13 cellular contexts compared by ENCODE assay signal in the genomic region with DNA sequence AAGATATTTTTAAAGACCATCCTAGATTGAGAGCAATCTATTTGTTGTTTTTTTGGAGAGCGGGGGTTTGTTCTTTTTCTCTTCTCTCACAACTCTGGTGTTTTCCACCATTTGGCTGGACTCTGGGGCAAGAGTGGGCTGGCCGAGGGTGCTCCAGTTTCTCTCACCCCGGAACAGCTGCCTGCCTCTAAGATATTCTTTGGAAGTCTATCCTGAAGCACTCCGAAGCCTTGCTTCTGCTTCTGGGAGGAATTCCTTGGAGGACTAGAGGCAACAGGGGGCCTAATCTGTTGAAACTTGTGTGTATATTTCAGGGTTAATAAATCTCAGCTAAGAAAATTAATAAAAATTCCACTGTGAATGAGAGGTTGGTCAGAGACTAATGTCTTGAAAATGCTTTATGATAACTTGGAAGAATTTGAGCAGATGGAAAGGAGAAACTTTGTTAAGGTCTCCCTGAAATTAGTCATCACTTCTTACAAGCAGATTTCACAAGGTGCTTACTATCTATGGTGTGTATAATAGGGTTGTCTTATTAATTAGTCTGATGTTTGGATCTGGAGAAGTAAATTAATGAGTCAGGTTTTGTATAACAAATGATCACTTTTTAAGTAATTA. TPM values are rescaled to one million over a fixed set of nuclear protein-coding genes. Genes with fewer than 3 reads are reported as not detected.
DNase-seq lines count a peak whose midpoint lies in the region; ATAC-seq, FAIRE-seq and TF ChIP-seq lines count a peak whose summit lies in the region.
"Had no signal": no experiment of that assay in that cellular context is flagged by ENCODE, and none has a peak within 500 bp of the region (broad histone marks: within the 10 kb centered on the region; RNA-seq: fewer than 3 reads in every experiment).

No MANE protein-coding gene starts in this region.

- POLR2A ChIA-PET in HepG2 (lab: Yijun Ruan, JAX): no interaction called here

- H3K27me3 ChIP-seq in HepG2 (ENCODE audit: control insufficient read depth in 1 of 2, insufficient read depth in 2 of 2, low read length in 2 of 2) (no peaks in the 10 kb centered on the region; a peak in 1 of 5 replicates), aorta (ENCODE audit: control insufficient read depth in 1 of 2, insufficient read depth in 2 of 2, low read length in 1 of 2) (no peaks in the 10 kb centered on the region)
- H3K27me3 ChIP-seq: cardiac muscle cell had no signal

- H3K4me3 ChIP-seq in HepG2 (replicated peaks in 1 of 3; ENCODE audit: insufficient read depth in 1 of 3, low read depth in 2 of 3, low read length in 3 of 3) (no peak overlapping the region; a peak in 1 of 6 replicates), aorta (ENCODE audit: low read length in 2 of 2) (peak overlapping the region; percentile 42 to 81)
- H3K4me3 ChIP-seq: cardiac muscle cell had no signal

- CTCF ChIA-PET in HepG2 (lab: Yijun Ruan, JAX; ENCODE audit: low intra/inter-chr PET ratio, low total read pairs): no interaction called here

- H3K4me1 ChIP-seq in HepG2 (ENCODE audit: insufficient read depth, low read length): peaks cover 53% of the 10 kb centered on the region
- peaks cover 5 to 9% of the 10 kb centered on the region in 2 donors for H3K4me1 ChIP-seq in aorta (ENCODE audit: control insufficient read depth in 1 of 2, insufficient read depth in 2 of 2, low read length in 2 of 2)

- H3K4me2 ChIP-seq in HepG2 (ENCODE audit: low read depth, low read length): peak overlapping the region; percentile 67

- H3K4me1 Mint-ChIP-seq in stimulated activated naive CD8-positive, alpha-beta T cell treated with anti-CD3 and anti-CD28 coated beads, Interleukin-15, Interleukin-2, amounts not matched to agents 100 ng/mL and 50 ng/mL, for 24 hours (ENCODE audit: low read depth): peaks cover 80% of the 10 kb centered on the region
- H3K4me1 Mint-ChIP-seq in activated naive CD8-positive, alpha-beta T cell treated with anti-CD3 and anti-CD28 coated beads for 36 hours: peaks cover 69% of the 10 kb centered on the region

- H3K9ac ChIP-seq in HepG2 (ENCODE audit: insufficient read depth, low read depth, low read length): no peak overlapping the region

- no peaks in the 10 kb centered on the region for H3K9me3 Mint-ChIP-seq in stimulated activated naive CD8-positive, alpha-beta T cell treated with anti-CD3 and anti-CD28 coated beads, Interleukin-15, Interleukin-2, amounts not matched to agents 100 ng/mL and 50 ng/mL, for 24 hours
- H3K9me3 Mint-ChIP-seq in activated naive CD8-positive, alpha-beta T cell treated with anti-CD3 and anti-CD28 coated beads for 36 hours: no peaks in the 10 kb centered on the region

- TF ChIP-seq POLR2A in HepG2 (IDR thresholded peaks at IDR 0.05; ENCODE audit: insufficient read depth in 1 of 2, low read depth in 2 of 2, low read length in 2 of 2): no peak

- TF ChIP-seq CTCF in HepG2 (CRISPR knock-in tag; IDR thresholded peaks at IDR 0.05): no peak

- ATAC-seq in stimulated activated naive CD8-positive, alpha-beta T cell treated with anti-CD3 and anti-CD28 coated beads, Interleukin-15, Interleukin-2, amounts not matched to agents 100 U/mL and 50 U/mL, for 24 hours: no peak
- ATAC-seq in HepG2 (no peak), aorta (ENCODE audit: low FRiP score) (no peak), GM21515 (IDR thresholded peaks at IDR 0.05; ENCODE audit: unreplicated experiment) (no peak)
- ATAC-seq: right cardiac atrium had no signal

- no peak for FAIRE-seq in HepG2 (lab: Jason Lieb, UNC)
- FAIRE-seq: HTR-8/SVneo, TTC549 had no signal

- H3K36me3 ChIP-seq in HepG2 (replicated peaks in 1 of 2; ENCODE audit: control insufficient read depth in 1 of 2, insufficient read depth in 2 of 2, low read length in 2 of 2): no peaks in the 10 kb centered on the region
- H3K36me3 ChIP-seq in aorta (ENCODE audit: control insufficient read depth in 1 of 2, insufficient read depth in 2 of 2, low read length in 1 of 2): no peaks in the 10 kb centered on the region
- H3K36me3 ChIP-seq: cardiac muscle cell had no signal

- H3K9me3 ChIP-seq in HepG2 (ENCODE audit: low read length): no peaks in the 10 kb centered on the region
- H3K9me3 ChIP-seq in aorta (ENCODE audit: control insufficient read depth, low read length): no peaks in the 10 kb centered on the region

- 86% methylated on average over 4 of the region's 4 CpGs for WGBS in HepG2 (ENCODE audit: low lambda C conversion rate)
- 27 to 32% methylated on average over 4 of the region's 4 CpGs for WGBS in aorta, 2 donors

- DNase-seq in stimulated activated naive CD8-positive, alpha-beta T cell treated with anti-CD3 and anti-CD28 coated beads, Interleukin-15, Interleukin-2, amounts not matched to agents 100 U/mL and 50 U/mL, for 24 hours: no peak
- no peak for DNase-seq in activated naive CD8-positive, alpha-beta T cell treated with anti-CD3 and anti-CD28 coated beads for 36 hours
- DNase-seq in HepG2 (ENCODE audit: low spot score) (no peak), aorta (no peak), GOT3 (lab: John Stamatoyannopoulos, UW) (no peak)
- no peak for DNase-seq in stimulated activated CD4-positive, alpha-beta T cell treated with anti-CD3 and anti-CD28 coated beads, Interleukin-12 subunit alpha, Interleukin-12 subunit beta, amount 100 ng/mL, for 4 hours
- DNase-seq: NCI-H510A, right cardiac atrium had no signal

- no peak for TF ChIP-seq EP300 in HepG2 (IDR thresholded peaks at IDR 0.05; ENCODE audit: low read depth in 2 of 2, low read length in 2 of 2)
- TF ChIP-seq EP300 in HepG2 (CRISPR knock-in tag; IDR thresholded peaks at IDR 0.05; ENCODE audit: borderline replicate concordance): no peak

- in situ Hi-C loops in HepG2 (cut with HindIII; ENCODE audit: extremely low pct_ligation_motif_present, low pct_unique_long_range_greater_than_20kb): loop anchor here (5.0 to 25.0 kb wide), 3 partner anchors 309 to 781 kb away; no protein-coding TSS in a partner anchor

- H3K79me2 ChIP-seq in HepG2 (ENCODE audit: insufficient read depth, low read length): peaks cover 82% of the 10 kb centered on the region

- peak overlapping the region; percentile 27 for H3K4me3 Mint-ChIP-seq in stimulated activated naive CD8-positive, alpha-beta T cell treated with anti-CD3 and anti-CD28 coated beads, Interleukin-15, Interleukin-2, amounts not matched to agents 100 ng/mL and 50 ng/mL, for 24 hours
- H3K4me3 Mint-ChIP-seq in activated naive CD8-positive, alpha-beta T cell treated with anti-CD3 and anti-CD28 coated beads for 36 hours: peak overlapping the region; percentile 18

- peaks cover 53% of the 10 kb centered on the region for H4K20me1 ChIP-seq in HepG2 (ENCODE audit: insufficient read depth, low read length)

- H3K27ac ChIP-seq in HepG2 (ENCODE audit: extremely low read length, insufficient read depth, low read length): no peak overlapping the region
- peak overlapping the region in 1 of 2 donors; percentile 16 for H3K27ac ChIP-seq in aorta (ENCODE audit: low read depth in 1 of 2, low read length in 2 of 2)
- H3K27ac ChIP-seq: cardiac muscle cell had no signal

- no TSS peak for BruUV-seq in HepG2 (replicated peaks; lab: Mats Ljungman, UMichigan)

- H3K27ac Mint-ChIP-seq in stimulated activated naive CD8-positive, alpha-beta T cell treated with anti-CD3 and anti-CD28 coated beads, Interleukin-15, Interleukin-2, amounts not matched to agents 100 ng/mL and 50 ng/mL, for 24 hours: peak overlapping the region; percentile 34
- peak overlapping the region; percentile 42 for H3K27ac Mint-ChIP-seq in activated naive CD8-positive, alpha-beta T cell treated with anti-CD3 and anti-CD28 coated beads for 36 hours

- H2AFZ ChIP-seq in HepG2 (ENCODE audit: low read length): no peak overlapping the region

- intact Hi-C loops in HepG2 (cut with micrococcal nuclease; ENCODE audit: unreplicated experiment) (loop anchor here (5.0 kb wide), 4 partner anchors 59 to 946 kb away; a partner anchor contains a TSS), aorta (cut with DNase I) (loop anchor here (5.0 to 10.0 kb wide), 7 partner anchors 51 to 801 kb away; no protein-coding TSS in a partner anchor)

- no peak for TF ChIP-seq RAD21 in HepG2 (CRISPR knock-in tag; IDR thresholded peaks at IDR 0.05)

- H3K36me3 Mint-ChIP-seq in stimulated activated naive CD8-positive, alpha-beta T cell treated with anti-CD3 and anti-CD28 coated beads, Interleukin-15, Interleukin-2, amounts not matched to agents 100 ng/mL and 50 ng/mL, for 24 hours (ENCODE audit: low read depth): peaks cover 34% of the 10 kb centered on the region
- peaks cover 37% of the 10 kb centered on the region for H3K36me3 Mint-ChIP-seq in activated naive CD8-positive, alpha-beta T cell treated with anti-CD3 and anti-CD28 coated beads for 36 hours

- H3K27me3 Mint-ChIP-seq in stimulated activated naive CD8-positive, alpha-beta T cell treated with anti-CD3 and anti-CD28 coated beads, Interleukin-15, Interleukin-2, amounts not matched to agents 100 ng/mL and 50 ng/mL, for 24 hours: no peaks in the 10 kb centered on the region
- no peaks in the 10 kb centered on the region for H3K27me3 Mint-ChIP-seq in activated naive CD8-positive, alpha-beta T cell treated with anti-CD3 and anti-CD28 coated beads for 36 hours

RNA-seq across cellular contexts. Expression of a gene that starts 3.9 kb away (rescaled TPM):
- 10 to 100 TPM; 28.7 to 28.8 TPM for total RNA-seq in activated naive CD8-positive, alpha-beta T cell treated with anti-CD3 and anti-CD28 coated beads for 36 hours
- total RNA-seq in HepG2 (2016; rRNA removed; fragmentation: Illumina TruSeq; extraction: Trizol) (55.0 and 80.5 TPM in 2 replicates), aorta (10 to 100 TPM; 57.7 to 69.7 TPM)
- total RNA-seq in HepG2 (2016; cell fraction: cytosol; rRNA removed; fragmentation: Illumina TruSeq; extraction: Trizol; ENCODE audit: low read depth): 72.2 and 78.9 TPM in 2 replicates
- total RNA-seq in HepG2 (2016; cell fraction: insoluble cytoplasmic fraction; rRNA removed; fragmentation: Illumina TruSeq; extraction: Trizol): 51.9 and 82.4 TPM in 2 replicates
- 32.4 and 37.5 TPM in 2 replicates for total RNA-seq in HepG2 (2016; cell fraction: membrane; rRNA removed; fragmentation: Illumina TruSeq; extraction: Trizol)
- 133 and 143 TPM in 2 replicates for total RNA-seq in HepG2 (2016; cell fraction: nucleus; rRNA removed; fragmentation: Illumina TruSeq; extraction: Trizol)
- polyA plus RNA-seq in HepG2 (2011; rRNA removed) (56.2 and 58.1 TPM in 2 replicates), aorta (10 to 100 TPM; 14.5 to 23.5 TPM)
- polyA plus RNA-seq in HepG2 (2011; cell fraction: cytosol; rRNA removed): 22.6 and 40.2 TPM in 2 replicates
- polyA plus RNA-seq in HepG2 (2011; cell fraction: nucleus; rRNA removed): 28.0 and 37.9 TPM in 2 replicates
- polyA plus RNA-seq in HepG2 (2012): 76.9 and 89.0 TPM in 2 replicates
- polyA plus RNA-seq in HepG2 (2016; cell fraction: cytosol; fragmentation: Illumina TruSeq; extraction: Trizol; ENCODE audit: low read depth): 1.9 and 2.2 TPM in 2 replicates
- 28.4 and 30.3 TPM in 2 replicates for polyA plus RNA-seq in HepG2 (2016; cell fraction: insoluble cytoplasmic fraction; fragmentation: Illumina TruSeq; extraction: Trizol; ENCODE audit: low read depth)
- 5.1 and 6.9 TPM in 2 replicates for polyA plus RNA-seq in HepG2 (2016; cell fraction: membrane; fragmentation: Illumina TruSeq; extraction: Trizol; ENCODE audit: low read depth)
- 91.6 and 95.2 TPM in 2 replicates for polyA plus RNA-seq in HepG2 (2016; cell fraction: nucleus; fragmentation: Illumina TruSeq; extraction: Trizol; ENCODE audit: insufficient read depth, low read depth)
- polyA minus RNA-seq in HepG2 (2011; rRNA and poly(A)+ RNA removed; ENCODE audit: low replicate concordance): 47.8 and 93.4 TPM in 2 replicates
- 110 and 149 TPM in 2 replicates for polyA minus RNA-seq in HepG2 (2011; cell fraction: cytosol; rRNA and poly(A)+ RNA removed)
- polyA minus RNA-seq in HepG2 (2011; cell fraction: nucleus; rRNA and poly(A)+ RNA removed): 230 and 293 TPM in 2 replicates

Comparison
In these comparisons a context has a peak if more than half of its experiments do, and no peak if none do; other contexts are left out.
1. H3K4me3 ChIP-seq: peak in aorta (2 of 2); none in HepG2 (0 of 3).